Comparison of ENCODE assay signal across 17 cellular contexts in genomic region chr5:77355751-77356150, GRCh38.
"Had no signal": no experiment of that assay in that cellular context is flagged by ENCODE, and none has a peak within 500 bp of the region (broad histone marks: within the 10 kb centered on the region; RNA-seq: fewer than 3 reads in every experiment).

No MANE protein-coding gene starts in this region.

- H3K27me3 Mint-ChIP-seq: activated naive CD8-positive, alpha-beta T cell treated with anti-CD3 and anti-CD28 coated beads, Interleukin-2, amount 10 ng/mL, durations not matched to agents 7 days and 5 days had no signal

- H3K4me3 Mint-ChIP-seq: activated CD4-positive, alpha-beta memory T cell treated with anti-CD3 and anti-CD28 coated beads, Interleukin-2, amount 10 ng/mL, durations not matched to agents 7 days and 5 days; activated naive CD8-positive, alpha-beta T cell treated with anti-CD3 and anti-CD28 coated beads, Interleukin-2, amount 10 ng/mL, durations not matched to agents 7 days and 5 days; activated T-helper 17 cell treated with anti-CD3 and anti-CD28 coated beads, Interleukin-2, amount 50 U/mL, for 72 hours; brain; natural killer cell; stimulated activated memory B cell treated with anti-CD40 and anti-IgM and Interleukin-4, amounts not matched to agents 10 μg/mL and 1 μg/mL and 100 μg/mL, for 72 hours; WTC11 had no signal

- ATAC-seq: lower lobe of right lung; natural killer cell; pancreas; sciatic nerve; stimulated activated memory B cell treated with anti-CD40 and anti-IgM and Interleukin-4, amounts not matched to agents 10 μg/mL and 1 μg/mL and 100 μg/mL, for 72 hours; upper lobe of right lung; WTC11 had no signal

- H3K9me3 ChIP-seq: lower lobe of right lung, neutrophil, pancreas, upper lobe of right lung had no signal

- H3K9me3 Mint-ChIP-seq: activated CD4-positive, alpha-beta memory T cell treated with anti-CD3 and anti-CD28 coated beads, Interleukin-2, amount 10 ng/mL, durations not matched to agents 7 days and 5 days; activated naive CD8-positive, alpha-beta T cell treated with anti-CD3 and anti-CD28 coated beads, Interleukin-2, amount 10 ng/mL, durations not matched to agents 7 days and 5 days; activated T-helper 17 cell treated with anti-CD3 and anti-CD28 coated beads, Interleukin-2, amount 50 U/mL, for 72 hours; natural killer cell; WTC11 had no signal

- H3K4me1 ChIP-seq: lower lobe of right lung, pancreas, upper lobe of right lung had no signal

- DNase-seq: activated CD4-positive, alpha-beta memory T cell treated with anti-CD3 and anti-CD28 coated beads, Interleukin-2, amount 10 ng/mL, durations not matched to agents 7 days and 5 days; activated CD4-positive, alpha-beta T cell treated with anti-CD3 and anti-CD28 coated beads for 4 hours; activated naive CD4-positive, alpha-beta T cell treated with Interleukin-2 at 50 U/mL for 16 hours; activated naive CD8-positive, alpha-beta T cell treated with anti-CD3 and anti-CD28 coated beads, Interleukin-2, amount 10 ng/mL, durations not matched to agents 7 days and 5 days; activated T-cell treated with anti-CD3 and anti-CD28 coated beads, Interleukin-2, amount 50 U/mL, for 1 hour; amygdala; lower lobe of right lung; natural killer cell; pancreas; stimulated activated CD4-positive, alpha-beta T cell treated with anti-CD3 and anti-CD28 coated beads, Interleukin-4, amount 100 ng/mL, for 4 hours; upper lobe of right lung had no signal

- H3K4me1 Mint-ChIP-seq: activated T-helper 17 cell treated with anti-CD3 and anti-CD28 coated beads, Interleukin-2, amount 50 U/mL, for 72 hours; brain; natural killer cell; WTC11 had no signal

- H3K27ac Mint-ChIP-seq: activated CD4-positive, alpha-beta memory T cell treated with anti-CD3 and anti-CD28 coated beads, Interleukin-2, amount 10 ng/mL, durations not matched to agents 7 days and 5 days; activated naive CD8-positive, alpha-beta T cell treated with anti-CD3 and anti-CD28 coated beads, Interleukin-2, amount 10 ng/mL, durations not matched to agents 7 days and 5 days; brain; natural killer cell; stimulated activated memory B cell treated with anti-CD40 and anti-IgM and Interleukin-4, amounts not matched to agents 10 μg/mL and 1 μg/mL and 100 μg/mL, for 72 hours; WTC11 had no signal

- H3K27me3 ChIP-seq: neutrophil, pancreas, upper lobe of right lung had no signal

- H3K36me3 ChIP-seq: lower lobe of right lung, neutrophil, pancreas, upper lobe of right lung had no signal

- H3K27ac ChIP-seq: lower lobe of right lung, neutrophil, pancreas, upper lobe of right lung had no signal

- H3K36me3 Mint-ChIP-seq: activated naive CD8-positive, alpha-beta T cell treated with anti-CD3 and anti-CD28 coated beads, Interleukin-2, amount 10 ng/mL, durations not matched to agents 7 days and 5 days; brain; natural killer cell; stimulated activated memory B cell treated with anti-CD40 and anti-IgM and Interleukin-4, amounts not matched to agents 10 μg/mL and 1 μg/mL and 100 μg/mL, for 72 hours; WTC11 had no signal

- H3K4me3 ChIP-seq: lower lobe of right lung, pancreas, upper lobe of right lung had no signal
